Comparison of ENCODE assay signal across 1 cellular context in the genomic region with DNA sequence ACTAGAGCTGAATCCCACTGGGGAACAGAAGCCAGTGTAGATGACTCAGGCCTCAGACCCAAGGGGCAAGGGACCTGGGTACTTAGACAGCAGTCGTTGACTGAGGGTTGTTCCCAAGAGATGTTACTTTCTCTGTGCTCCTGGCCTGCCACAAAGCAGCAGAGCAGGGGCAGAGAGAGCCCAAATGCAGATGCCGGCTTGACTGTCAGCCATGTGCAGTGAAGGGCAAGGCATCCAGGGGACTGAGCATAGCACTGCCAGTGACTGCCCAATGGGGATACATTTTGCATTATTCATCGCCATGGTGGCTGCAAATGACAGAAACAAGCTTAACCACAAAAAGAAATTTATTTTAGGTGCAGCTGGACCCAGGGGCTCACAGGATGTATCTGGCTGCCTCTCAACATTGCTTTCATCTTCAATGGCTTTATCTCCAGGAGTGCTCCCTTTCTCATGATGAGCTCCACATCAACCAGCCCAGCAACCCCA.
TF ChIP-seq lines count a peak whose summit lies in the region.

No MANE protein-coding gene starts in this region.

TF ChIP-seq in HepG2, 621 proteins besides CTCF, POLR2A, EP300 and RAD21:
- no peak for TF ChIP-seq ZNF138 (CRISPR knock-in tag; IDR thresholded peaks at IDR 0.05; ENCODE audit: low read depth)
- no peak for TF ChIP-seq TRIM24 (CRISPR knock-in tag; IDR thresholded peaks at IDR 0.05)
- 0 out of 2 replicates have a peak, but pooled peaks have one; percentile 32 for TF ChIP-seq NFIB (CRISPR knock-in tag; IDR thresholded peaks at IDR 0.05; ENCODE audit: borderline replicate concordance)
- no peak for TF ChIP-seq ZNF275 (CRISPR knock-in tag; IDR thresholded peaks at IDR 0.05; ENCODE audit: borderline replicate concordance)
- TF ChIP-seq TFAP4 (IDR thresholded peaks at IDR 0.05; ENCODE audit: borderline replicate concordance, low read depth) = no peak
- TF ChIP-seq ZMYM3 (CRISPR knock-in tag; IDR thresholded peaks at IDR 0.05) = no peak
- no peak for TF ChIP-seq NONO (IDR thresholded peaks at IDR 0.05)
- TF ChIP-seq NONO (CRISPR knock-in tag; conservative IDR thresholded peaks at IDR 0.05) = no peak
- TF ChIP-seq ZNF263 (CRISPR knock-in tag; IDR thresholded peaks at IDR 0.05) = peak; percentile 62
- TF ChIP-seq, protein P1, sequence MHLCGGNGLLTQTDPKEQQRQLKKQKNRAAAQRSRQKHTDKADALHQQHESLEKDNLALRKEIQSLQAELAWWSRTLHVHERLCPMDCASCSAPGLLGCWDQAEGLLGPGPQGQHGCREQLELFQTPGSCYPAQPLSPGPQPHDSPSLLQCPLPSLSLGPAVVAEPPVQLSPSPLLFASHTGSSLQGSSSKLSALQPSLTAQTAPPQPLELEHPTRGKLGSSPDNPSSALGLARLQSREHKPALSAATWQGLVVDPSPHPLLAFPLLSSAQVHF (CRISPR knock-in tag; IDR thresholded peaks at IDR 0.05) = no peak
